Comparison of ENCODE assay signal across 1 cellular context in the genomic region with DNA sequence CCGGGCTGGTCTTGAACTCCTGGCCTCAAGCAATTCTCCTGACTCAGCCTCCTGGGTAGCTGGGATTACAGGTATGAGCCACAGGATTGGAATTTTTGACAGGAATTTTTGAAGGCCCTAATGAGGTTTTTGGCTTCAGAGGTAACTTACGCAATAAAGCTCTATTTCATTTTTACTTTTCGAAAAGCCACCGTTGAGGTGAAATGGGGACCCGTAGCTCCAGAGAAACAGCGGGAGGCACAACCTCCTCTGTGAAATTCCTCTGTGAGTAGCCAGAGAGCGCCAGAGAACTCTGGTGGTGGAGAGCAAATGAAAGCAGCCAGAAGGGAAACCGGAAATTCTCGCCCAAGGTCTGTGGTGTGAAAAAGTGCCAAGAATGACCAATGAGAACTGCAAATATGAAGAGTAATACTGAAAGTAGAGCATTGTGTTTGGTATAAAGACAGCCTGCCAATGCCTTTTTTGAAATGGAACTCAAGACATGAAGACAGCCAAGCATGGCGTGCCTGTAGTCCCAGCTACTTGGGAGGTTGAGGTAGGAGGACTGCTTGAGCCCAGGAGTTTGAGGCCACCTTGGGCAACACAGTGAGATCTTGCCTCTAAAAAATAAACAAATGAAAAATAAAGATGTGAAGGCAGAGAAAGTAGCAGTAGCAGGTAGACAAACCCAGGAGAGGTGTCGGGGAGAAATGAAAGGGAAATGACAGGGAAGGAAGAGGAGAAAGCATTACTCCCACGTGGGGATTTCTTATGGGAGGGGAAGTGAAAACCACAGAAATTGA.
TF ChIP-seq lines count a peak whose summit lies in the region.

No MANE protein-coding gene starts in this region.

TF ChIP-seq in K562, 482 proteins besides CTCF, POLR2A, EP300 and RAD21 (continued from another document and continues in another):
- TF ChIP-seq JUND (IDR thresholded peaks at IDR 0.05; ENCODE audit: borderline replicate concordance, low read depth, low read length) (no peak), JUND (tag; IDR thresholded peaks at IDR 0.05; ENCODE audit: borderline replicate concordance, low read depth, low read length) (no peak; the same call in 2 of the 3 replicates), ZC3H8 (IDR thresholded peaks at IDR 0.05) (no peak), ZNF644 (tag; IDR thresholded peaks at IDR 0.05; ENCODE audit: low read depth) (peak; percentile 78; the same call in 1 of the 2 replicates), SOX6 (IDR thresholded peaks at IDR 0.05) (no peak), PHTF2 (CRISPR knock-in tag; IDR thresholded peaks at IDR 0.05) (no peak), POU5F1 (IDR thresholded peaks at IDR 0.05; ENCODE audit: borderline replicate concordance, low read depth, low read length, partially characterized antibody) (no peak), ZKSCAN8 (CRISPR knock-in tag; IDR thresholded peaks at IDR 0.05) (no peak), ZNF253 (CRISPR knock-in tag; conservative IDR thresholded peaks at IDR 0.05) (no peak), GATAD2B (IDR thresholded peaks at IDR 0.05; ENCODE audit: borderline replicate concordance) (no peak), ZC3H4 (CRISPR knock-in tag; IDR thresholded peaks at IDR 0.05; ENCODE audit: borderline replicate concordance) (no peak), ZNF384 (IDR thresholded peaks at IDR 0.05; ENCODE audit: low read depth, low read length) (0 out of 2 replicates have a peak, but pooled peaks have one; percentile 11), WHSC1 (IDR thresholded peaks at IDR 0.05; ENCODE audit: low read length) (no peak), ZNF146 (CRISPR knock-in tag; IDR thresholded peaks at IDR 0.05; ENCODE audit: unreplicated experiment) (no peak), ATF1 (CRISPR knock-in tag; IDR thresholded peaks at IDR 0.05) (no peak), ATF1 (tag; IDR thresholded peaks at IDR 0.05) (peak; percentile 12; the same call in 1 of the 2 replicates), MYC (IDR thresholded peaks at IDR 0.05; ENCODE audit: low read depth, low read length) (peak; percentile 24; the same call in 1 of the 2 replicates), MYC (CRISPR knock-in tag; IDR thresholded peaks at IDR 0.05; ENCODE audit: borderline replicate concordance, low read depth) (no peak), ZNF324 (CRISPR knock-in tag; IDR thresholded peaks at IDR 0.05) (no peak), SRSF3 (IDR thresholded peaks at IDR 0.05; ENCODE audit: insufficient read depth, low read length) (no peak), XRCC4 (IDR thresholded peaks at IDR 0.05; ENCODE audit: extremely low read depth, insufficient read depth, insufficient read length) (no peak), PTBP1 (IDR thresholded peaks at IDR 0.05; ENCODE audit: low read depth, low read length) (no peak), ZNF124 (CRISPR knock-in tag; IDR thresholded peaks at IDR 0.05) (no peak), PHF8 (IDR thresholded peaks at IDR 0.05; ENCODE audit: borderline replicate concordance, low read length) (no peak), XRCC3 (IDR thresholded peaks at IDR 0.05) (no peak), ZBTB1 (CRISPR knock-in tag; IDR thresholded peaks at IDR 0.05; ENCODE audit: borderline replicate concordance, low read depth) (no peak), E2F3 (CRISPR knock-in tag; IDR thresholded peaks at IDR 0.05) (no peak), EHMT2 (IDR thresholded peaks at IDR 0.05) (peak; percentile 79; the same call in 1 of the 2 replicates), NFIC (IDR thresholded peaks at IDR 0.05) (peak; percentile 40; the same call in 1 of the 2 replicates), EZH2 (IDR thresholded peaks at IDR 0.05; ENCODE audit: borderline replicate concordance, low read depth, low read length) (no peak)
- TF ChIP-seq, protein P1, sequence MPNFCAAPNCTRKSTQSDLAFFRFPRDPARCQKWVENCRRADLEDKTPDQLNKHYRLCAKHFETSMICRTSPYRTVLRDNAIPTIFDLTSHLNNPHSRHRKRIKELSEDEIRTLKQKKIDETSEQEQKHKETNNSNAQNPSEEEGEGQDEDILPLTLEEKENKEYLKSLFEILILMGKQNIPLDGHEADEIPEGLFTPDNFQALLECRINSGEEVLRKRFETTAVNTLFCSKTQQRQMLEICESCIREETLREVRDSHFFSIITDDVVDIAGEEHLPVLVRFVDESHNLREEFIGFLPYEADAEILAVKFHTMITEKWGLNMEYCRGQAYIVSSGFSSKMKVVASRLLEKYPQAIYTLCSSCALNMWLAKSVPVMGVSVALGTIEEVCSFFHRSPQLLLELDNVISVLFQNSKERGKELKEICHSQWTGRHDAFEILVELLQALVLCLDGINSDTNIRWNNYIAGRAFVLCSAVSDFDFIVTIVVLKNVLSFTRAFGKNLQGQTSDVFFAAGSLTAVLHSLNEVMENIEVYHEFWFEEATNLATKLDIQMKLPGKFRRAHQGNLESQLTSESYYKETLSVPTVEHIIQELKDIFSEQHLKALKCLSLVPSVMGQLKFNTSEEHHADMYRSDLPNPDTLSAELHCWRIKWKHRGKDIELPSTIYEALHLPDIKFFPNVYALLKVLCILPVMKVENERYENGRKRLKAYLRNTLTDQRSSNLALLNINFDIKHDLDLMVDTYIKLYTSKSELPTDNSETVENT (CRISPR knock-in tag; IDR thresholded peaks at IDR 0.05) = no peak
- TF ChIP-seq, protein P2, sequence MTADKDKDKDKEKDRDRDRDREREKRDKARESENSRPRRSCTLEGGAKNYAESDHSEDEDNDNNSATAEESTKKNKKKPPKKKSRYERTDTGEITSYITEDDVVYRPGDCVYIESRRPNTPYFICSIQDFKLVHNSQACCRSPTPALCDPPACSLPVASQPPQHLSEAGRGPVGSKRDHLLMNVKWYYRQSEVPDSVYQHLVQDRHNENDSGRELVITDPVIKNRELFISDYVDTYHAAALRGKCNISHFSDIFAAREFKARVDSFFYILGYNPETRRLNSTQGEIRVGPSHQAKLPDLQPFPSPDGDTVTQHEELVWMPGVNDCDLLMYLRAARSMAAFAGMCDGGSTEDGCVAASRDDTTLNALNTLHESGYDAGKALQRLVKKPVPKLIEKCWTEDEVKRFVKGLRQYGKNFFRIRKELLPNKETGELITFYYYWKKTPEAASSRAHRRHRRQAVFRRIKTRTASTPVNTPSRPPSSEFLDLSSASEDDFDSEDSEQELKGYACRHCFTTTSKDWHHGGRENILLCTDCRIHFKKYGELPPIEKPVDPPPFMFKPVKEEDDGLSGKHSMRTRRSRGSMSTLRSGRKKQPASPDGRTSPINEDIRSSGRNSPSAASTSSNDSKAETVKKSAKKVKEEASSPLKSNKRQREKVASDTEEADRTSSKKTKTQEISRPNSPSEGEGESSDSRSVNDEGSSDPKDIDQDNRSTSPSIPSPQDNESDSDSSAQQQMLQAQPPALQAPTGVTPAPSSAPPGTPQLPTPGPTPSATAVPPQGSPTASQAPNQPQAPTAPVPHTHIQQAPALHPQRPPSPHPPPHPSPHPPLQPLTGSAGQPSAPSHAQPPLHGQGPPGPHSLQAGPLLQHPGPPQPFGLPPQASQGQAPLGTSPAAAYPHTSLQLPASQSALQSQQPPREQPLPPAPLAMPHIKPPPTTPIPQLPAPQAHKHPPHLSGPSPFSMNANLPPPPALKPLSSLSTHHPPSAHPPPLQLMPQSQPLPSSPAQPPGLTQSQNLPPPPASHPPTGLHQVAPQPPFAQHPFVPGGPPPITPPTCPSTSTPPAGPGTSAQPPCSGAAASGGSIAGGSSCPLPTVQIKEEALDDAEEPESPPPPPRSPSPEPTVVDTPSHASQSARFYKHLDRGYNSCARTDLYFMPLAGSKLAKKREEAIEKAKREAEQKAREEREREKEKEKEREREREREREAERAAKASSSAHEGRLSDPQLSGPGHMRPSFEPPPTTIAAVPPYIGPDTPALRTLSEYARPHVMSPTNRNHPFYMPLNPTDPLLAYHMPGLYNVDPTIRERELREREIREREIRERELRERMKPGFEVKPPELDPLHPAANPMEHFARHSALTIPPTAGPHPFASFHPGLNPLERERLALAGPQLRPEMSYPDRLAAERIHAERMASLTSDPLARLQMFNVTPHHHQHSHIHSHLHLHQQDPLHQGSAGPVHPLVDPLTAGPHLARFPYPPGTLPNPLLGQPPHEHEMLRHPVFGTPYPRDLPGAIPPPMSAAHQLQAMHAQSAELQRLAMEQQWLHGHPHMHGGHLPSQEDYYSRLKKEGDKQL (CRISPR knock-in tag; IDR thresholded peaks at IDR 0.05; ENCODE audit: borderline replicate concordance) = no peak
- TF ChIP-seq, protein P3, sequence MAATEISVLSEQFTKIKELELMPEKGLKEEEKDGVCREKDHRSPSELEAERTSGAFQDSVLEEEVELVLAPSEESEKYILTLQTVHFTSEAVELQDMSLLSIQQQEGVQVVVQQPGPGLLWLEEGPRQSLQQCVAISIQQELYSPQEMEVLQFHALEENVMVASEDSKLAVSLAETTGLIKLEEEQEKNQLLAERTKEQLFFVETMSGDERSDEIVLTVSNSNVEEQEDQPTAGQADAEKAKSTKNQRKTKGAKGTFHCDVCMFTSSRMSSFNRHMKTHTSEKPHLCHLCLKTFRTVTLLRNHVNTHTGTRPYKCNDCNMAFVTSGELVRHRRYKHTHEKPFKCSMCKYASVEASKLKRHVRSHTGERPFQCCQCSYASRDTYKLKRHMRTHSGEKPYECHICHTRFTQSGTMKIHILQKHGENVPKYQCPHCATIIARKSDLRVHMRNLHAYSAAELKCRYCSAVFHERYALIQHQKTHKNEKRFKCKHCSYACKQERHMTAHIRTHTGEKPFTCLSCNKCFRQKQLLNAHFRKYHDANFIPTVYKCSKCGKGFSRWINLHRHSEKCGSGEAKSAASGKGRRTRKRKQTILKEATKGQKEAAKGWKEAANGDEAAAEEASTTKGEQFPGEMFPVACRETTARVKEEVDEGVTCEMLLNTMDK (IDR thresholded peaks at IDR 0.05; ENCODE audit: borderline replicate concordance, insufficient read depth, low read depth, low read length, poor library complexity, severe bottlenecking) = no peak
- TF ChIP-seq, protein P4, sequence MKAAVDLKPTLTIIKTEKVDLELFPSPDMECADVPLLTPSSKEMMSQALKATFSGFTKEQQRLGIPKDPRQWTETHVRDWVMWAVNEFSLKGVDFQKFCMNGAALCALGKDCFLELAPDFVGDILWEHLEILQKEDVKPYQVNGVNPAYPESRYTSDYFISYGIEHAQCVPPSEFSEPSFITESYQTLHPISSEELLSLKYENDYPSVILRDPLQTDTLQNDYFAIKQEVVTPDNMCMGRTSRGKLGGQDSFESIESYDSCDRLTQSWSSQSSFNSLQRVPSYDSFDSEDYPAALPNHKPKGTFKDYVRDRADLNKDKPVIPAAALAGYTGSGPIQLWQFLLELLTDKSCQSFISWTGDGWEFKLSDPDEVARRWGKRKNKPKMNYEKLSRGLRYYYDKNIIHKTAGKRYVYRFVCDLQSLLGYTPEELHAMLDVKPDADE (conservative IDR thresholded peaks at IDR 0.05; ENCODE audit: control insufficient read depth, low read depth, low read length) = no peak
- TF ChIP-seq, protein P5, sequence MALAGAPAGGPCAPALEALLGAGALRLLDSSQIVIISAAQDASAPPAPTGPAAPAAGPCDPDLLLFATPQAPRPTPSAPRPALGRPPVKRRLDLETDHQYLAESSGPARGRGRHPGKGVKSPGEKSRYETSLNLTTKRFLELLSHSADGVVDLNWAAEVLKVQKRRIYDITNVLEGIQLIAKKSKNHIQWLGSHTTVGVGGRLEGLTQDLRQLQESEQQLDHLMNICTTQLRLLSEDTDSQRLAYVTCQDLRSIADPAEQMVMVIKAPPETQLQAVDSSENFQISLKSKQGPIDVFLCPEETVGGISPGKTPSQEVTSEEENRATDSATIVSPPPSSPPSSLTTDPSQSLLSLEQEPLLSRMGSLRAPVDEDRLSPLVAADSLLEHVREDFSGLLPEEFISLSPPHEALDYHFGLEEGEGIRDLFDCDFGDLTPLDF (CRISPR knock-in tag; IDR thresholded peaks at IDR 0.05) = no peak
- TF ChIP-seq, protein P6, sequence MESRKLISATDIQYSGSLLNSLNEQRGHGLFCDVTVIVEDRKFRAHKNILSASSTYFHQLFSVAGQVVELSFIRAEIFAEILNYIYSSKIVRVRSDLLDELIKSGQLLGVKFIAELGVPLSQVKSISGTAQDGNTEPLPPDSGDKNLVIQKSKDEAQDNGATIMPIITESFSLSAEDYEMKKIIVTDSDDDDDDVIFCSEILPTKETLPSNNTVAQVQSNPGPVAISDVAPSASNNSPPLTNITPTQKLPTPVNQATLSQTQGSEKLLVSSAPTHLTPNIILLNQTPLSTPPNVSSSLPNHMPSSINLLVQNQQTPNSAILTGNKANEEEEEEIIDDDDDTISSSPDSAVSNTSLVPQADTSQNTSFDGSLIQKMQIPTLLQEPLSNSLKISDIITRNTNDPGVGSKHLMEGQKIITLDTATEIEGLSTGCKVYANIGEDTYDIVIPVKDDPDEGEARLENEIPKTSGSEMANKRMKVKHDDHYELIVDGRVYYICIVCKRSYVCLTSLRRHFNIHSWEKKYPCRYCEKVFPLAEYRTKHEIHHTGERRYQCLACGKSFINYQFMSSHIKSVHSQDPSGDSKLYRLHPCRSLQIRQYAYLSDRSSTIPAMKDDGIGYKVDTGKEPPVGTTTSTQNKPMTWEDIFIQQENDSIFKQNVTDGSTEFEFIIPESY (CRISPR knock-in tag; IDR thresholded peaks at IDR 0.05) = peak; percentile 88
- TF ChIP-seq, protein P7, sequence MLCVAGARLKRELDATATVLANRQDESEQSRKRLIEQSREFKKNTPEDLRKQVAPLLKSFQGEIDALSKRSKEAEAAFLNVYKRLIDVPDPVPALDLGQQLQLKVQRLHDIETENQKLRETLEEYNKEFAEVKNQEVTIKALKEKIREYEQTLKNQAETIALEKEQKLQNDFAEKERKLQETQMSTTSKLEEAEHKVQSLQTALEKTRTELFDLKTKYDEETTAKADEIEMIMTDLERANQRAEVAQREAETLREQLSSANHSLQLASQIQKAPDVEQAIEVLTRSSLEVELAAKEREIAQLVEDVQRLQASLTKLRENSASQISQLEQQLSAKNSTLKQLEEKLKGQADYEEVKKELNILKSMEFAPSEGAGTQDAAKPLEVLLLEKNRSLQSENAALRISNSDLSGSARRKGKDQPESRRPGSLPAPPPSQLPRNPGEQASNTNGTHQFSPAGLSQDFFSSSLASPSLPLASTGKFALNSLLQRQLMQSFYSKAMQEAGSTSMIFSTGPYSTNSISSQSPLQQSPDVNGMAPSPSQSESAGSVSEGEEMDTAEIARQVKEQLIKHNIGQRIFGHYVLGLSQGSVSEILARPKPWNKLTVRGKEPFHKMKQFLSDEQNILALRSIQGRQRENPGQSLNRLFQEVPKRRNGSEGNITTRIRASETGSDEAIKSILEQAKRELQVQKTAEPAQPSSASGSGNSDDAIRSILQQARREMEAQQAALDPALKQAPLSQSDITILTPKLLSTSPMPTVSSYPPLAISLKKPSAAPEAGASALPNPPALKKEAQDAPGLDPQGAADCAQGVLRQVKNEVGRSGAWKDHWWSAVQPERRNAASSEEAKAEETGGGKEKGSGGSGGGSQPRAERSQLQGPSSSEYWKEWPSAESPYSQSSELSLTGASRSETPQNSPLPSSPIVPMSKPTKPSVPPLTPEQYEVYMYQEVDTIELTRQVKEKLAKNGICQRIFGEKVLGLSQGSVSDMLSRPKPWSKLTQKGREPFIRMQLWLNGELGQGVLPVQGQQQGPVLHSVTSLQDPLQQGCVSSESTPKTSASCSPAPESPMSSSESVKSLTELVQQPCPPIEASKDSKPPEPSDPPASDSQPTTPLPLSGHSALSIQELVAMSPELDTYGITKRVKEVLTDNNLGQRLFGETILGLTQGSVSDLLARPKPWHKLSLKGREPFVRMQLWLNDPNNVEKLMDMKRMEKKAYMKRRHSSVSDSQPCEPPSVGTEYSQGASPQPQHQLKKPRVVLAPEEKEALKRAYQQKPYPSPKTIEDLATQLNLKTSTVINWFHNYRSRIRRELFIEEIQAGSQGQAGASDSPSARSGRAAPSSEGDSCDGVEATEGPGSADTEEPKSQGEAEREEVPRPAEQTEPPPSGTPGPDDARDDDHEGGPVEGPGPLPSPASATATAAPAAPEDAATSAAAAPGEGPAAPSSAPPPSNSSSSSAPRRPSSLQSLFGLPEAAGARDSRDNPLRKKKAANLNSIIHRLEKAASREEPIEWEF (CRISPR knock-in tag; IDR thresholded peaks at IDR 0.05) = peak; percentile 53; the same call in 1 of the 2 replicates
- TF ChIP-seq, protein P8, sequence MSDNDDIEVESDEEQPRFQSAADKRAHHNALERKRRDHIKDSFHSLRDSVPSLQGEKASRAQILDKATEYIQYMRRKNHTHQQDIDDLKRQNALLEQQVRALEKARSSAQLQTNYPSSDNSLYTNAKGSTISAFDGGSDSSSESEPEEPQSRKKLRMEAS (CRISPR knock-in tag; IDR thresholded peaks at IDR 0.05) = peak; percentile 34; the same call in 1 of the 2 replicates
